23 cellular contexts compared by ENCODE assay signal in genomic region chr12:53210843-53211242, GRCh38. TPM values are rescaled to one million over a fixed set of nuclear protein-coding genes. Genes with fewer than 3 reads are reported as not detected.
DNase-seq lines count a peak whose midpoint lies in the region; ATAC-seq, FAIRE-seq and TF ChIP-seq lines count a peak whose summit lies in the region.
"Had no signal": no experiment of that assay in that cellular context is flagged by ENCODE, and none has a peak within 500 bp of the region (broad histone marks: within the 10 kb centered on the region; RNA-seq: fewer than 3 reads in every experiment).

No MANE protein-coding gene starts in this region.

- intact Hi-C loops in CD4-positive, alpha-beta T cell (cut with DNase I, micrococcal nuclease): loop anchor here (5.0 kb wide), 2 partner anchors 56 to 131 kb away; partner anchors contain the start of gene ESPL1 (in 1 of the 2)
- intact Hi-C loops in PC-9 (cut with micrococcal nuclease; ENCODE audit: unreplicated experiment): no loop called here
- intact Hi-C loops in kidney (cut with DNase I): loop anchor here (10.0 kb wide), 1 partner anchor 74 kb away; no protein-coding TSS in a partner anchor

- H3K36me3 Mint-ChIP-seq in T-helper 1 cell treated with Interleukin-12 subunit alpha and Interleukin-12 subunit beta and Interleukin-4 antibody, amounts not matched to agents 30 μg/mL and 1 μg/mL, for 36 hours (ENCODE audit: low read depth): peaks cover 55% of the 10 kb centered on the region
- H3K36me3 Mint-ChIP-seq in CD4-positive, alpha-beta T cell (ENCODE audit: low read depth): peaks cover 68% of the 10 kb centered on the region

- H4K20me1 ChIP-seq in PC-9 (ENCODE audit: insufficient read depth): 0 out of 2 replicates have a peak, but pooled peaks cover 6% of the 10 kb centered on the region

- CTCF ChIA-PET in CD4-positive, alpha-beta T cell (lab: Charles Lee): interaction anchor here (3.1 to 4.1 kb wide), 2 partner anchors 41 to 56 kb away, joined by 19 to 37 read pairs; partner anchors contain the start of gene ESPL1
- CTCF ChIA-PET in PC-9 (lab: Charles Lee): interaction anchor here (0.6 kb wide), 2 partner anchors 50 to 388 kb away, joined by 6 to 9 read pairs; no protein-coding TSS in a partner anchor

- no peak for ATAC-seq in CD4-positive, alpha-beta T cell (ENCODE audit: poor library complexity)
- ATAC-seq: CD8-positive, alpha-beta T cell; GM23338; SK-N-SH treated with all-trans-retinoic acid at 6 μM for 48 hours had no signal

- POLR2A ChIA-PET in CD4-positive, alpha-beta T cell (lab: Charles Lee): interaction anchor here (1.0 to 5.0 kb wide), 5 partner anchors 13 to 85 kb away, joined by 3 to 45 read pairs (median 4); partner anchors contain the start of genes CSAD, ESPL1, PFDN5 and ZNF740
- POLR2A ChIA-PET in PC-9 (lab: Charles Lee; ENCODE audit: unreplicated experiment): no interaction called here

- H3F3A ChIP-seq in PC-9 (ENCODE audit: insufficient read depth, low read depth): peaks cover 48% of the 10 kb centered on the region; the same call in 1 of the 2 replicates

- H3K9ac ChIP-seq in kidney (ENCODE audit: low read length in 2 of 2): no peak overlapping the region

- H3K36me3 ChIP-seq in PC-9 (ENCODE audit: low read depth) (peaks cover 18% of the 10 kb centered on the region), kidney (ENCODE audit: control insufficient read depth in 1 of 2, insufficient read depth in 2 of 2, low read length in 2 of 2) (peaks cover 10% of the 10 kb centered on the region in 2 donors), SJCRH30 (no peaks in the 10 kb centered on the region)

- H3K27ac Mint-ChIP-seq in T-helper 1 cell treated with Interleukin-12 subunit alpha and Interleukin-12 subunit beta and Interleukin-4 antibody, amounts not matched to agents 30 μg/mL and 1 μg/mL, for 36 hours: peak overlapping the region; percentile 12
- peak overlapping the region; percentile 6 for H3K27ac Mint-ChIP-seq in CD4-positive, alpha-beta T cell
- H3K27ac Mint-ChIP-seq: CD8-positive, alpha-beta T cell; GM23338 had no signal

- H3K27me3 Mint-ChIP-seq in T-helper 1 cell treated with Interleukin-12 subunit alpha and Interleukin-12 subunit beta and Interleukin-4 antibody, amounts not matched to agents 30 μg/mL and 1 μg/mL, for 36 hours (ENCODE audit: low read depth): no peaks in the 10 kb centered on the region
- no peaks in the 10 kb centered on the region for H3K27me3 Mint-ChIP-seq in CD4-positive, alpha-beta T cell

- H3K4me2 ChIP-seq in PC-9: no peak overlapping the region
- H3K4me2 ChIP-seq: GM23338 had no signal

- no peaks in the 10 kb centered on the region for H3K27me3 ChIP-seq in CD4-positive, alpha-beta T cell (ENCODE audit: control insufficient read depth, insufficient read depth, low read length)
- H3K27me3 ChIP-seq in PC-9 (ENCODE audit: insufficient read depth, low read depth) (no peaks in the 10 kb centered on the region), SJCRH30 (no peaks in the 10 kb centered on the region)

- TF ChIP-seq CTCF in CD4-positive, alpha-beta T cell (IDR thresholded peaks at IDR 0.05): no peak
- no peak for TF ChIP-seq CTCF in PC-9 (conservative IDR thresholded peaks at IDR 0.05)
- TF ChIP-seq CTCF in kidney (IDR thresholded peaks at IDR 0.05; ENCODE audit: borderline replicate concordance, extremely low read depth, insufficient read depth): no peak

- H3K4me3 ChIP-seq in PC-9 (no peak overlapping the region), kidney (ENCODE audit: low read length in 2 of 2) (no peak overlapping the region), SJCRH30 (no peak overlapping the region)
- H3K4me3 ChIP-seq: GM23338 had no signal

- BruUV-seq in PC-9 (replicated peaks; lab: Mats Ljungman, UMichigan): TSS peak; percentile 1

- H3K9me3 Mint-ChIP-seq in T-helper 1 cell treated with Interleukin-12 subunit alpha and Interleukin-12 subunit beta and Interleukin-4 antibody, amounts not matched to agents 30 μg/mL and 1 μg/mL, for 36 hours: no peaks in the 10 kb centered on the region
- H3K9me3 Mint-ChIP-seq in CD4-positive, alpha-beta T cell: no peaks in the 10 kb centered on the region
- H3K9me3 Mint-ChIP-seq: CD8-positive, alpha-beta T cell; GM23338 had no signal

- H3K4me1 Mint-ChIP-seq in T-helper 1 cell treated with Interleukin-12 subunit alpha and Interleukin-12 subunit beta and Interleukin-4 antibody, amounts not matched to agents 30 μg/mL and 1 μg/mL, for 36 hours (ENCODE audit: low read depth): peaks cover 63% of the 10 kb centered on the region
- H3K4me1 Mint-ChIP-seq in CD4-positive, alpha-beta T cell (ENCODE audit: low read depth): peaks cover 65% of the 10 kb centered on the region

- H3K9me2 ChIP-seq in PC-9 (ENCODE audit: insufficient read depth): no peaks in the 10 kb centered on the region

- H3K4me1 ChIP-seq in PC-9 (replicated peaks; ENCODE audit: insufficient read depth): peaks cover 18% of the 10 kb centered on the region
- H3K4me1 ChIP-seq in kidney (ENCODE audit: control insufficient read depth in 1 of 2, insufficient read depth in 1 of 2, low read depth in 1 of 2, low read length in 2 of 2): peaks cover 0 to 29% of the 10 kb centered on the region in 2 donors
- peaks cover 10% of the 10 kb centered on the region for H3K4me1 ChIP-seq in SJCRH30

- no peak for FAIRE-seq in kidney (lab: Jason Lieb, UNC)

- H3K4me3 Mint-ChIP-seq in T-helper 1 cell treated with Interleukin-12 subunit alpha and Interleukin-12 subunit beta and Interleukin-4 antibody, amounts not matched to agents 30 μg/mL and 1 μg/mL, for 36 hours: no peak overlapping the region
- H3K4me3 Mint-ChIP-seq in CD4-positive, alpha-beta T cell: no peak overlapping the region
- H3K4me3 Mint-ChIP-seq: CD8-positive, alpha-beta T cell; GM23338 had no signal

- H2AFZ ChIP-seq in PC-9: no peak overlapping the region
- H2AFZ ChIP-seq: GM23338 had no signal

- H3K79me2 ChIP-seq in PC-9 (ENCODE audit: low read depth): peaks cover 5% of the 10 kb centered on the region; the same call in 1 of the 2 replicates

- DNase-seq in T-helper 1 cell (no peak), PC-9 (no peak), kidney (peak; percentile 44), inferior parietal cortex (ENCODE audit: extremely low spot score) (no peak), OCI-M1 (lab: John Stamatoyannopoulos, UW) (no peak), SJCRH30 (no peak)
- no peak for DNase-seq in CD4-positive, alpha-beta T cell
- DNase-seq: AML-193; Calu3; CD8-positive, alpha-beta T cell; GF-D8; HCEC 1CT; Kasumi-1; MM.1S; NCI-H1092; NCI-H1436 treated with DMSO at 0.1 percent for 48 hours; NCI-H2029; NCI-H526; SHP77 treated with DMSO at 0.1 percent for 48 hours had no signal

- no peaks in the 10 kb centered on the region for H3K9me3 ChIP-seq in CD4-positive, alpha-beta T cell (ENCODE audit: control insufficient read depth, low read length)
- no peaks in the 10 kb centered on the region for H3K9me3 ChIP-seq in PC-9 (ENCODE audit: insufficient read depth, low read depth)
- no peaks in the 10 kb centered on the region for H3K9me3 ChIP-seq in kidney (ENCODE audit: control insufficient read depth in 1 of 2, low read length in 2 of 2)
- no peaks in the 10 kb centered on the region for H3K9me3 ChIP-seq in SJCRH30 (replicated peaks)

- H3K27ac ChIP-seq in CD4-positive, alpha-beta T cell (ENCODE audit: low read depth, low read length): no peak overlapping the region
- H3K27ac ChIP-seq in PC-9 (no peak overlapping the region), kidney (ENCODE audit: low read depth in 2 of 2, low read length in 2 of 2) (no peak overlapping the region), SJCRH30 (no peak overlapping the region)
- H3K27ac ChIP-seq: 22Rv1 had no signal

RNA-seq across cellular contexts. Expression of gene ITGB7, which starts 3.8 kb away (rescaled TPM):
- total RNA-seq in CD4-positive, alpha-beta T cell: 100 to 1,000 TPM; 166 to 180 TPM
- total RNA-seq in PC-9 (2021) (2.4 and 3.3 TPM in 2 replicates), kidney (14.5 TPM)
- polyA plus RNA-seq in kidney (ENCODE audit: insufficient read depth, low read depth, low replicate concordance): 11.0 TPM
- total RNA-seq in SJCRH30 (2014; rRNA removed; shearing (Covaris generic)): not detected in 2 replicates
- total RNA-seq: GM23338 had no signal

RNA-seq across cellular contexts. Expression of gene RARG, which starts 21.2 kb away (rescaled TPM):
- 10 to 100 TPM; 14.0 to 15.8 TPM for total RNA-seq in CD4-positive, alpha-beta T cell
- total RNA-seq in PC-9 (2021) (118 and 124 TPM in 2 replicates), kidney (34.1 TPM)
- polyA plus RNA-seq in kidney (ENCODE audit: insufficient read depth, low read depth, low replicate concordance): 13.2 TPM
- total RNA-seq in SJCRH30 (2014; rRNA removed; shearing (Covaris generic)): 5.0 and 5.5 TPM in 2 replicates

RNA-seq across cellular contexts. Expression of gene CSAD, which starts 30.1 kb away (rescaled TPM):
- total RNA-seq in CD4-positive, alpha-beta T cell: 10 to 100 TPM; 56.7 to 57.3 TPM
- total RNA-seq in PC-9 (2021) (33.1 and 49.0 TPM in 2 replicates), kidney (39.1 TPM)
- polyA plus RNA-seq in kidney (ENCODE audit: insufficient read depth, low read depth, low replicate concordance): 24.0 TPM
- 1.7 and 3.3 TPM in 2 replicates for total RNA-seq in SJCRH30 (2014; rRNA removed; shearing (Covaris generic))

RNA-seq across cellular contexts. Expression of gene ZNF740, which starts 30.3 kb away (rescaled TPM):
- 10 to 100 TPM; 24.4 to 24.7 TPM for total RNA-seq in CD4-positive, alpha-beta T cell
- total RNA-seq in PC-9 (2021): 48.3 and 65.8 TPM in 2 replicates
- total RNA-seq in kidney: 58.3 TPM
- polyA plus RNA-seq in kidney (ENCODE audit: insufficient read depth, low read depth, low replicate concordance): 11.1 TPM
- total RNA-seq in SJCRH30 (2014; rRNA removed; shearing (Covaris generic)): 17.4 and 17.8 TPM in 2 replicates

RNA-seq across cellular contexts. Expression of gene ESPL1, which starts 57.3 kb away (rescaled TPM):
- total RNA-seq in CD4-positive, alpha-beta T cell: under 1 TPM; 0.20 to 0.71 TPM
- total RNA-seq in PC-9 (2021): 37.4 and 42.0 TPM in 2 replicates
- 1.5 TPM for total RNA-seq in kidney
- polyA plus RNA-seq in kidney (ENCODE audit: insufficient read depth, low read depth, low replicate concordance): 2.9 TPM
- total RNA-seq in SJCRH30 (2014; rRNA removed; shearing (Covaris generic)): 24.9 and 29.5 TPM in 2 replicates

Comparison
In these comparisons a context has a peak if more than half of its experiments do, and no peak if none do; other contexts are left out.
1. RNA of gene ITGB7, which starts 3.8 kb away (total RNA-seq): 166 to 180 TPM in CD4-positive, alpha-beta T cell; 14.5 TPM in kidney (single experiment), 2.4 to 3.3 TPM in PC-9 and not detected in SJCRH30; every median in the first group is over 10 times any median in the second.